In the genomic region with DNA sequence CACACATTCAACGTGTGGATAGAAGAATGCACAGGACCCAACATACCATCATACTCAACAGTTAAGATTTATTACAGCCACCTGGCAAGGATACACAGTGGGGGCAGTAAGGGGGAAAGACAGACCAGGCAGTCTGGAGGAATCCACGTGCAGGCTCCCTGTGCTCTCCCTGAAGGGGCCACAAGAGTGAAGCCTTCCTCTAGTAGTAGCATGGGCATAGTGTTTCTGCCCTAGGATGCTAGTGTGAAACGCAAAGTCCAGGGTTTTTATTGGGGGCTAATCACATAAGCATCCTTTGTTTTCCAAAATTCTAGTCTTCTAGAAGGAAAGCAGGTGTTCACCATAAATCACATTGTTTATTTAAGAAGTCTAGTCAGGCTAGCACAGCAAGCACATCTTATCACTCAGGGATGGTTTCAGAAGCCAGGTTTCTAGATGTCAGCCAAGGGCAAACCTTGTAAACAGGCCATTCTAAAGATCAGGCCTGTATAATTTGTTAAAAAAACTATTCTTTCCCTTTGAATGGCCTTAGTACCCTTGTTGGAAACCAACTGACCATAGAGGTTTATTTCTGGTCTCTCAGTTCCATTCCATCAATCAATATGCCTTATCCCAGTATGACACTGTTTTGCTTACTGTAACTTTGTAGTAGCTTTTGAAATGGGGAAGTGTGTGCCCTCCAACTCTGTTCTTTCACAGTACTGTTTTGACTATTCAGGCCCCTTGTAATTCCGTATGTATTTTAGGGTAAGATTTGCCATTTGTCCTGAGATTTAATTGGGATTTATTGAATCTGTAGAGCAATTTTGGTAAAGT, we compare ENCODE assay signal across 22 cellular contexts. TPM values are rescaled to one million over a fixed set of nuclear protein-coding genes. Genes with fewer than 3 reads are reported as not detected.
DNase-seq lines count a peak whose midpoint lies in the region; ATAC-seq, FAIRE-seq and TF ChIP-seq lines count a peak whose summit lies in the region.
"Had no signal": no experiment of that assay in that cellular context is flagged by ENCODE, and none has a peak within 500 bp of the region (broad histone marks: within the 10 kb centered on the region; RNA-seq: fewer than 3 reads in every experiment).

No MANE protein-coding gene starts in this region.

- TF ChIP-seq EP300 in K562 (IDR thresholded peaks at IDR 0.05; ENCODE audit: low read length) (no peak), upper lobe of left lung (IDR thresholded peaks at IDR 0.05) (no peak)

- H3K27ac ChIP-seq in K562 (ENCODE audit: extremely low read depth, low read depth, low read length) = no peak overlapping the region
- no peak overlapping the region for H3K27ac ChIP-seq in upper lobe of left lung
- H3K27ac ChIP-seq: right lobe of liver had no signal

- DNase-seq in K562 (ENCODE audit: extremely low read depth in 1 of 4, low spot score in 3 of 4) = no peak
- no peak for DNase-seq in Ammon's horn (ENCODE audit: low spot score)
- no peak for DNase-seq in stimulated activated CD4-positive, alpha-beta T cell treated with anti-CD3 and anti-CD28 coated beads, Interleukin-12 subunit alpha, Interleukin-12 subunit beta, amount 100 ng/mL, for 4 hours
- DNase-seq in upper lobe of left lung = no peak
- no peak for DNase-seq in osteocyte (ENCODE audit: extremely low spot score, unreplicated experiment)
- DNase-seq: activated CD8-positive, alpha-beta memory T cell treated with anti-CD3 and anti-CD28 coated beads, Interleukin-2, amount 10 ng/mL, durations not matched to agents 7 days and 5 days; activated naive CD4-positive, alpha-beta T cell treated with anti-CD3 and anti-CD28 coated beads, Interleukin-2, amount 50 U/mL, for 16 hours; DMS79; glutamatergic neuron; H7; NCI-H1092 treated with DMSO at 0.1 percent for 48 hours; NCI-H345; right lobe of liver had no signal

- no peak for TF ChIP-seq RAD21 in K562 (CRISPR knock-in tag; conservative IDR thresholded peaks at IDR 0.05 in 1 of 2, IDR thresholded peaks at IDR 0.05 in 1 of 2)

- H3K4me3 Mint-ChIP-seq in osteocyte (ENCODE audit: unreplicated experiment) = no peak overlapping the region
- H3K4me3 Mint-ChIP-seq: activated CD8-positive, alpha-beta memory T cell treated with anti-CD3 and anti-CD28 coated beads, Interleukin-2, amount 10 ng/mL, durations not matched to agents 7 days and 5 days; B cell; nephron had no signal

- H3K36me3 ChIP-seq in K562 (ENCODE audit: control insufficient read depth, insufficient read depth, low read length) (no peaks in the 10 kb centered on the region), upper lobe of left lung (no peaks in the 10 kb centered on the region)
- H3K36me3 ChIP-seq: right lobe of liver had no signal

- no peaks in the 10 kb centered on the region for H3K9me3 Mint-ChIP-seq in osteocyte (ENCODE audit: unreplicated experiment)
- H3K9me3 Mint-ChIP-seq: nephron had no signal

- TF ChIP-seq POLR2A in K562 (conservative IDR thresholded peaks at IDR 0.05) (no peak), upper lobe of left lung (IDR thresholded peaks at IDR 0.05) (no peak)

- intact Hi-C loops in K562 (cut with micrococcal nuclease) = no loop called here

- H3K27me3 ChIP-seq in K562 (ENCODE audit: control insufficient read depth in 2 of 2, insufficient read depth in 2 of 2, low read length in 2 of 2) = no peaks in the 10 kb centered on the region
- no peaks in the 10 kb centered on the region for H3K27me3 ChIP-seq in upper lobe of left lung
- H3K27me3 ChIP-seq: right lobe of liver had no signal

- H3K4me1 Mint-ChIP-seq in osteocyte (ENCODE audit: unreplicated experiment) = no peaks in the 10 kb centered on the region
- H3K4me1 Mint-ChIP-seq: activated CD8-positive, alpha-beta memory T cell treated with anti-CD3 and anti-CD28 coated beads, Interleukin-2, amount 10 ng/mL, durations not matched to agents 7 days and 5 days; B cell had no signal

- H3K27me3 Mint-ChIP-seq in osteocyte (ENCODE audit: unreplicated experiment) = no peaks in the 10 kb centered on the region
- H3K27me3 Mint-ChIP-seq: activated CD8-positive, alpha-beta memory T cell treated with anti-CD3 and anti-CD28 coated beads, Interleukin-2, amount 10 ng/mL, durations not matched to agents 7 days and 5 days; B cell had no signal

- H3K9me1 ChIP-seq in K562 (ENCODE audit: control insufficient read depth, insufficient read depth, low read length) = no peaks in the 10 kb centered on the region

- H3K36me3 Mint-ChIP-seq in osteocyte (ENCODE audit: unreplicated experiment) = peaks cover 7% of the 10 kb centered on the region

- no peaks in the 10 kb centered on the region for H4K20me1 ChIP-seq in K562 (replicated peaks; ENCODE audit: control insufficient read depth, insufficient read depth, low read length)

- H3K9me3 ChIP-seq in K562 (replicated peaks; ENCODE audit: control insufficient read depth, insufficient read depth, low read depth, low read length) (no peaks in the 10 kb centered on the region), upper lobe of left lung (no peaks in the 10 kb centered on the region)
- H3K9me3 ChIP-seq: right lobe of liver had no signal

- no peak for FAIRE-seq in K562 (lab: Jason Lieb, UNC)
- FAIRE-seq: endothelial cell of umbilical vein, GM12892, TTC549 had no signal

- peak; percentile 77 for ATAC-seq in GM18861 (IDR thresholded peaks at IDR 0.05; ENCODE audit: unreplicated experiment)
- ATAC-seq in GM21576 (IDR thresholded peaks at IDR 0.05; ENCODE audit: unreplicated experiment) = peak; percentile 77
- ATAC-seq in HG03108 (IDR thresholded peaks at IDR 0.05; ENCODE audit: unreplicated experiment) = peak; percentile 63
- peak; percentile 60 for ATAC-seq in K562
- no peak for ATAC-seq in upper lobe of left lung (ENCODE audit: low FRiP score in 2 of 2)
- ATAC-seq: activated CD8-positive, alpha-beta memory T cell treated with anti-CD3 and anti-CD28 coated beads, Interleukin-2, amount 10 ng/mL, durations not matched to agents 7 days and 5 days; left lobe of liver; right lobe of liver had no signal

- no peak overlapping the region for H2AFZ ChIP-seq in K562 (ENCODE audit: low read depth, low read length)

- POLR2A ChIA-PET in K562 (lab: Yijun Ruan, JAX) = interaction anchor here (1.5 to 1.6 kb wide), 2 partner anchors 13 to 38 kb away, joined by 4 to 6 read pairs; partner anchors contain the start of genes TFAM and UBE2D1

- in situ Hi-C loops in K562 (cut with MboI) = no loop called here

- H3K27ac Mint-ChIP-seq in osteocyte (ENCODE audit: unreplicated experiment) = no peak overlapping the region
- H3K27ac Mint-ChIP-seq: activated CD8-positive, alpha-beta memory T cell treated with anti-CD3 and anti-CD28 coated beads, Interleukin-2, amount 10 ng/mL, durations not matched to agents 7 days and 5 days; B cell; nephron had no signal

- TF ChIP-seq CTCF in K562 (IDR thresholded peaks at IDR 0.05 in 2 of 3, conservative IDR thresholded peaks at IDR 0.05 in 1 of 3; ENCODE audit: insufficient read depth in 2 of 3, low read depth in 1 of 3, low read length in 3 of 3) = no peak
- no peak for TF ChIP-seq CTCF in upper lobe of left lung (IDR thresholded peaks at IDR 0.05)
- TF ChIP-seq CTCF in osteocyte (IDR thresholded peaks at IDR 0.05) = no peak

- H3K9ac ChIP-seq in K562 (ENCODE audit: insufficient read depth in 1 of 2, low read depth in 2 of 2, low read length in 2 of 2) = no peak overlapping the region

- no peak overlapping the region for H3K4me2 ChIP-seq in K562 (ENCODE audit: insufficient read depth, low read length)

- WGBS in K562 (ENCODE audit: insufficient coverage, low coverage, missing lambda C conversion rate) = 11% methylated on average over 4 of the region's 4 CpGs
- 83 to 87% methylated on average over 4 of the region's 4 CpGs for WGBS in upper lobe of left lung, 2 donors

- no TSS peak for BruUV-seq in K562 (replicated peaks; lab: Mats Ljungman, UMichigan)

- H3K79me2 ChIP-seq in K562 (ENCODE audit: control insufficient read depth, insufficient read depth, low read length) = no peaks in the 10 kb centered on the region

- H3K4me1 ChIP-seq in K562 (replicated peaks in 1 of 2; ENCODE audit: control insufficient read depth in 2 of 2, insufficient read depth in 2 of 2, low read length in 2 of 2) (no peaks in the 10 kb centered on the region), upper lobe of left lung (no peaks in the 10 kb centered on the region)
- H3K4me1 ChIP-seq: right lobe of liver had no signal

- CTCF ChIA-PET in K562 (lab: Yijun Ruan, JAX; ENCODE audit: low intra/inter-chr PET ratio) = no interaction called here

- H3K4me3 ChIP-seq in K562 = no peak overlapping the region
- no peak overlapping the region for H3K4me3 ChIP-seq in upper lobe of left lung
- H3K4me3 ChIP-seq: right lobe of liver had no signal

RNA-seq across cellular contexts. Expression of gene TFAM, which starts 12.4 kb away (rescaled TPM):
- 18.0 and 30.5 TPM in 2 replicates for total RNA-seq in K562 (2011; cell fraction: chromatin; rRNA removed; ENCODE audit: low replicate concordance)
- 27.0 and 32.6 TPM in 2 replicates for total RNA-seq in K562 (2011; cell fraction: nucleolus; rRNA removed)
- 20.5 and 25.3 TPM in 2 replicates for total RNA-seq in K562 (2011; cell fraction: nucleoplasm; rRNA removed)
- total RNA-seq in K562 (2014; rRNA removed) (130 and 174 TPM in 2 replicates), K562 (2014; rRNA removed; fragmentation: Illumina TruSeq; extraction: Trizol) (170 and 211 TPM in 2 replicates), K562 (2015; rRNA removed; fragmentation: Illumina TruSeq; extraction: Trizol) (153 and 155 TPM in 2 replicates), K562 (2021) (161 and 163 TPM in 2 replicates), upper lobe of left lung (10 to 100 TPM in 5 of 6 donors, 1 to 10 TPM in 1; 6.3 to 28.1 (median 16.2) TPM), osteocyte (19.6 and 22.3 TPM in 2 replicates)
- polyA plus RNA-seq in K562 (2011; rRNA removed) (53.7 and 74.3 TPM in 2 replicates), K562 (2014; fragmentation: Illumina TruSeq; extraction: Trizol) (139 and 142 TPM in 2 replicates), K562 (2014; fragmentation: Nextera tagmentation; extraction: Ambion mirVana) (100 to 1,000 TPM; 175 to 227 TPM), K562 (2014; rRNA removed) (100 and 105 TPM in 2 replicates)
- polyA plus RNA-seq in K562 (2011; cell fraction: cytosol; rRNA removed) = 42.4 and 46.0 TPM in 2 replicates
- polyA plus RNA-seq in K562 (2011; cell fraction: nucleus; rRNA removed) = 27.2 and 35.3 TPM in 2 replicates
- polyA plus RNA-seq in K562 (2012) = 78.0 and 146 TPM in 2 replicates
- 33.7 and 48.0 TPM in 2 replicates for polyA minus RNA-seq in K562 (2011; rRNA and poly(A)+ RNA removed)
- 38.7 and 46.1 TPM in 2 replicates for polyA minus RNA-seq in K562 (2011; cell fraction: cytosol; rRNA and poly(A)+ RNA removed)
- 24.5 and 33.1 TPM in 2 replicates for polyA minus RNA-seq in K562 (2011; cell fraction: nucleus; rRNA and poly(A)+ RNA removed)

RNA-seq across cellular contexts. Expression of gene UBE2D1, which starts 38.0 kb away (rescaled TPM):
- total RNA-seq in K562 (2011; cell fraction: chromatin; rRNA removed; ENCODE audit: low replicate concordance) = 4.9 and 17.0 TPM in 2 replicates
- total RNA-seq in K562 (2011; cell fraction: nucleolus; rRNA removed) = 2.5 and 3.4 TPM in 2 replicates
- 7.3 and 15.3 TPM in 2 replicates for total RNA-seq in K562 (2011; cell fraction: nucleoplasm; rRNA removed)
- total RNA-seq in K562 (2014; rRNA removed) = 5.3 and 6.2 TPM in 2 replicates
- total RNA-seq in K562 (2014; rRNA removed; fragmentation: Illumina TruSeq; extraction: Trizol) = 15.8 and 18.3 TPM in 2 replicates
- 16.6 and 17.8 TPM in 2 replicates for total RNA-seq in K562 (2015; rRNA removed; fragmentation: Illumina TruSeq; extraction: Trizol)
- 12.3 and 13.8 TPM in 2 replicates for total RNA-seq in K562 (2021)
- polyA plus RNA-seq in K562 (2011; rRNA removed) = 18.9 and 24.4 TPM in 2 replicates
- polyA plus RNA-seq in K562 (2011; cell fraction: cytosol; rRNA removed) = 6.4 and 9.1 TPM in 2 replicates
- polyA plus RNA-seq in K562 (2011; cell fraction: nucleus; rRNA removed) = 7.4 and 12.5 TPM in 2 replicates
- polyA plus RNA-seq in K562 (2012) = 11.6 and 12.1 TPM in 2 replicates
- 9.9 and 13.5 TPM in 2 replicates for polyA plus RNA-seq in K562 (2014; fragmentation: Illumina TruSeq; extraction: Trizol)
- 1 to 10 TPM; 4.1 to 6.4 TPM for polyA plus RNA-seq in K562 (2014; fragmentation: Nextera tagmentation; extraction: Ambion mirVana)
- polyA plus RNA-seq in K562 (2014; rRNA removed) = 7.9 and 9.0 TPM in 2 replicates
- polyA minus RNA-seq in K562 (2011; rRNA and poly(A)+ RNA removed) = 9.0 and 9.5 TPM in 2 replicates
- polyA minus RNA-seq in K562 (2011; cell fraction: cytosol; rRNA and poly(A)+ RNA removed) = 3.5 and 6.1 TPM in 2 replicates
- polyA minus RNA-seq in K562 (2011; cell fraction: nucleus; rRNA and poly(A)+ RNA removed) = 7.7 and 13.2 TPM in 2 replicates
- 10 to 100 TPM in 4 of 6 donors, 1 to 10 TPM in 2; 2.1 to 28.6 (median 16.4) TPM for total RNA-seq in upper lobe of left lung
- total RNA-seq in osteocyte = 16.4 and 18.3 TPM in 2 replicates

Comparison
In these comparisons a context has a peak if more than half of its experiments do, and no peak if none do; other contexts are left out.
1. ATAC-seq: peak in GM18861 (single experiment), GM21576 (single experiment), HG03108 (single experiment) and K562 (single experiment); none in upper lobe of left lung (0 of 2).